In the genomic region with DNA sequence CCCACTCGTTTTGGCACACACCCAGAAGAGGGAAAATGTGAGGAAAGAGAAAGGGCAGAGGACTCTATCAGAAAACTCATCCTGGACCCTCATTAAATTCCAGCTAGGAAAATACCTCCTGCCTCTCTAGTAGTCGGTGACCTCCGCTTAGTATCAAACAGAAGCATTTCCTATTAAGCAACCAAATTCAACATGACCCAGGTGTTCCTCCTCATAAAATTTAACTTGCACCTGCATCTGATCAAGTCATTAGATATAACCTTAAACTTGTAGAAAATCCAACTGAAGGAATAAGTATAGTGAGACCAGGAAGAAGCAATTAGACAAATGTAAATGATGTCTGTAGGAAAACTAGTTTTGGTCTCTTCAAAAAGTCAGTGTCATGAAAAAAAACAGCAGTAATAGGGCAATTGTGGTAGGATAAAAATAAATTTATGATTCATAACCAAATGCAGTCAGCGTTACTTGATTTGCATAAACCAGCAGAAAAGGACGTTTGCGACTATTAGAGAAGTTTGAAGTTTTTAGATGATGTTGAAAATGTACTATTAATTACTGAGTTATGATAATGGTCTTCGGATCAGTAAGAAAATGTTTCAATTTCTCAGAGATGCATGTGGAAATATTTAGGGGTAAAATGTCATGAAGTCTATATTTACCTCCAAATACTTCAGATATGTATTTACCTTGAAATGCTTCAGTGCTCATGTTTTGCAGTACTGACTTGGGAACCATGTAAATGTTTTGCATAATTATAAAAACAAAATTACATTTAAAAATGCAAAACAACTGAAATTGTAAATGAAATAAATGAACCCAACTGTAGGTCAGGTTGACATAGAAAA, we compare ENCODE assay signal across 15 cellular contexts. TPM values are rescaled to one million over a fixed set of nuclear protein-coding genes. Genes with fewer than 3 reads are reported as not detected.
DNase-seq lines count a peak whose midpoint lies in the region; ATAC-seq and TF ChIP-seq lines count a peak whose summit lies in the region.
"Had no signal": no experiment of that assay in that cellular context is flagged by ENCODE, and none has a peak within 500 bp of the region (broad histone marks: within the 10 kb centered on the region; RNA-seq: fewer than 3 reads in every experiment).

No MANE protein-coding gene starts in this region.

- H3K27ac ChIP-seq in breast epithelium: no peak overlapping the region
- no peak overlapping the region for H3K27ac ChIP-seq in testis

- CTCF ChIA-PET in activated B cell treated with CpG ODN at 0.5 μM for 24 hours (lab: Charles Lee): interaction anchor here (1.2 to 1.3 kb wide), 3 partner anchors 14 to 241 kb away, joined by 3 to 6 read pairs (median 6); no protein-coding TSS in a partner anchor

- H3K4me1 ChIP-seq in breast epithelium: no peaks in the 10 kb centered on the region
- no peaks in the 10 kb centered on the region for H3K4me1 ChIP-seq in testis

- H3K27me3 Mint-ChIP-seq in activated B cell treated with CpG ODN at 0.5 μM for 24 hours (no peaks in the 10 kb centered on the region), endothelial cell (ENCODE audit: unreplicated experiment) (peaks cover 1% of the 10 kb centered on the region)

- H3K27me3 ChIP-seq in breast epithelium (no peaks in the 10 kb centered on the region), testis (no peaks in the 10 kb centered on the region)

- no peak for DNase-seq in activated B cell treated with CpG ODN at 0.5 μM for 24 hours
- no peak for DNase-seq in breast epithelium (ENCODE audit: low spot score in 2 of 2)
- no peak for DNase-seq in endothelial cell (ENCODE audit: low spot score)
- no peak for DNase-seq in testis
- no peak for DNase-seq in COR-L47 (lab: John Stamatoyannopoulos, UW)
- DNase-seq: activated naive CD4-positive, alpha-beta T cell treated with anti-CD3 and anti-CD28 coated beads for 36 hours; DMS53; effector CD4-positive, alpha-beta T cell; NCI-H1694; retina had no signal

- POLR2A ChIA-PET in activated B cell treated with CpG ODN at 0.5 μM for 24 hours (lab: Charles Lee): interaction anchor here (0.7 to 1.1 kb wide), 5 partner anchors 48 to 162 kb away, joined by 4 to 10 read pairs (median 5); a partner anchor contains a TSS

- WGBS in testis, 2 donors: 79 to 82% methylated on average over 7 of the region's 7 CpGs

- TF ChIP-seq CTCF in GM12875 (IDR thresholded peaks at IDR 0.05; ENCODE audit: borderline replicate concordance, insufficient read depth, low read depth, low read length) (no peak), activated B cell treated with CpG ODN at 0.5 μM for 24 hours (IDR thresholded peaks at IDR 0.05) (no peak), breast epithelium (IDR thresholded peaks at IDR 0.05) (no peak), endothelial cell (IDR thresholded peaks at IDR 0.05; ENCODE audit: unreplicated experiment) (no peak), testis (IDR thresholded peaks at IDR 0.05) (no peak)

- peak overlapping the region; percentile 6 for H3K4me3 ChIP-seq in GM12875 (ENCODE audit: low read depth, low read length)
- no peak overlapping the region for H3K4me3 ChIP-seq in breast epithelium
- no peak overlapping the region for H3K4me3 ChIP-seq in testis

- H3K36me3 ChIP-seq in breast epithelium: no peaks in the 10 kb centered on the region
- no peaks in the 10 kb centered on the region for H3K36me3 ChIP-seq in testis (ENCODE audit: low read depth, missing control alignments)

- TF ChIP-seq POLR2A in breast epithelium (IDR thresholded peaks at IDR 0.05) (no peak), testis (IDR thresholded peaks at IDR 0.05) (no peak)

- H3K9me3 ChIP-seq in breast epithelium (no peaks in the 10 kb centered on the region), testis (no peaks in the 10 kb centered on the region)

- H3K4me3 Mint-ChIP-seq in activated B cell treated with CpG ODN at 0.5 μM for 24 hours (peak overlapping the region; percentile 77), endothelial cell (ENCODE audit: unreplicated experiment) (no peak overlapping the region)
- H3K4me3 Mint-ChIP-seq: activated naive CD4-positive, alpha-beta T cell treated with anti-CD3 and anti-CD28 coated beads for 36 hours had no signal

- no peaks in the 10 kb centered on the region for H3K9me3 Mint-ChIP-seq in activated B cell treated with CpG ODN at 0.5 μM for 24 hours
- H3K9me3 Mint-ChIP-seq in endothelial cell (ENCODE audit: unreplicated experiment): no peaks in the 10 kb centered on the region
- H3K9me3 Mint-ChIP-seq: activated naive CD4-positive, alpha-beta T cell treated with anti-CD3 and anti-CD28 coated beads for 36 hours had no signal

- H3K4me1 Mint-ChIP-seq in activated B cell treated with CpG ODN at 0.5 μM for 24 hours (peaks cover 60% of the 10 kb centered on the region), endothelial cell (ENCODE audit: unreplicated experiment) (no peaks in the 10 kb centered on the region)

- H3K36me3 Mint-ChIP-seq in activated B cell treated with CpG ODN at 0.5 μM for 24 hours (ENCODE audit: low read depth) (peaks cover 22% of the 10 kb centered on the region), endothelial cell (ENCODE audit: low read depth, unreplicated experiment) (no peaks in the 10 kb centered on the region)

- ATAC-seq in GM19463 (IDR thresholded peaks at IDR 0.05; ENCODE audit: unreplicated experiment): peak; percentile 35
- ATAC-seq in HG03139 (IDR thresholded peaks at IDR 0.05; ENCODE audit: unreplicated experiment): peak; percentile 47
- ATAC-seq in activated B cell treated with CpG ODN at 0.5 μM for 24 hours (ENCODE audit: low read depth): peak; percentile 48

- H3K27ac Mint-ChIP-seq in activated B cell treated with CpG ODN at 0.5 μM for 24 hours (peak overlapping the region; percentile 93), endothelial cell (ENCODE audit: unreplicated experiment) (no peak overlapping the region)
- H3K27ac Mint-ChIP-seq: activated naive CD4-positive, alpha-beta T cell treated with anti-CD3 and anti-CD28 coated beads for 36 hours had no signal

- intact Hi-C loops in activated B cell treated with CpG ODN at 0.5 μM for 24 hours (cut with micrococcal nuclease): loop anchor here (1.0 to 10.0 kb wide), 7 partner anchors 14 to 434 kb away; a partner anchor contains a TSS
- intact Hi-C loops in breast epithelium (cut with DNase I; ENCODE audit: low total_unique reads): loop anchor here (10.0 kb wide), 1 partner anchor 1234 kb away; no protein-coding TSS in a partner anchor
- intact Hi-C loops in testis (cut with DNase I; ENCODE audit: low total_unique reads): no loop called here

RNA-seq across cellular contexts. Expression of a gene that starts 44.6 kb away (rescaled TPM):
- not detected in 2 replicates for total RNA-seq in activated B cell treated with CpG ODN at 0.5 μM for 24 hours
- total RNA-seq in breast epithelium: not detected
- not detected for total RNA-seq in endothelial cell (ENCODE audit: unreplicated experiment)
- 10 to 100 TPM; 18.6 to 22.6 TPM for total RNA-seq in testis
- polyA plus RNA-seq in testis (ENCODE audit: insufficient read depth, low read depth, low replicate concordance): 119 TPM
- total RNA-seq: activated naive CD4-positive, alpha-beta T cell treated with anti-CD3 and anti-CD28 coated beads for 36 hours; T-helper 1 cell treated with Interleukin-12 subunit alpha and Interleukin-12 subunit beta and Interleukin-4 antibody, amounts not matched to agents 30 ng/mL and 1 ng/mL, for 36 hours had no signal
- polyA plus RNA-seq: keratinocyte had no signal

Comparison
In these comparisons a context has a peak if more than half of its experiments do, and no peak if none do; other contexts are left out.
1. RNA of a gene that starts 44.6 kb away (total RNA-seq): 18.6 to 22.6 TPM in testis; not detected in activated B cell treated with CpG ODN at 0.5 μM for 24 hours, not detected in breast epithelium and not detected in endothelial cell (single experiment); every median in the first group is over 10 times any median in the second.
2. Peak in every context shown above with its lines, with median percentiles within 50 percentile points of each other: ATAC-seq.